24 cellular contexts compared by ENCODE assay signal in genomic region chr18:34345738-34346137, GRCh38.
"Had no signal": no experiment of that assay in that cellular context is flagged by ENCODE, and none has a peak within 500 bp of the region (broad histone marks: within the 10 kb centered on the region; RNA-seq: fewer than 3 reads in every experiment).

No MANE protein-coding gene starts in this region.

- H3K27me3 ChIP-seq: colonic mucosa, esophagus squamous epithelium, foreskin keratinocyte, gastrocnemius medialis, heart right ventricle, left lung had no signal

- H3K36me3 ChIP-seq: colonic mucosa, esophagus squamous epithelium, gastrocnemius medialis, heart right ventricle, left lung, lower lobe of right lung had no signal

- H3K4me3 ChIP-seq: colonic mucosa, esophagus squamous epithelium, gastrocnemius medialis, heart right ventricle, left lung, lower lobe of right lung, mucosa of descending colon had no signal

- H3K9me3 ChIP-seq: colonic mucosa, esophagus squamous epithelium, gastrocnemius medialis, heart right ventricle, left lung, lower lobe of right lung, mucosa of descending colon had no signal

- DNase-seq: colonic mucosa; cortex of kidney; effector CD8-positive, alpha-beta T cell; effector memory CD8-positive, alpha-beta T cell; endodermal cell; erythroblast; esophagus squamous epithelium; foreskin keratinocyte; gastrocnemius medialis; glutamatergic neuron; head of caudate nucleus; heart right ventricle; hippocampal formation; left cardiac atrium; left lung; left ventricle myocardium superior; lower lobe of right lung; mesenchymal stem cell; mucosa of descending colon had no signal

- ATAC-seq: effector memory CD8-positive, alpha-beta T cell; esophagus mucosa; foreskin keratinocyte; gastrocnemius medialis; heart right ventricle; left cardiac atrium; left lung; left ventricle myocardium superior; lower lobe of right lung; mucosa of descending colon had no signal

- H3K27ac ChIP-seq: colonic mucosa, epithelial cell of prostate, esophagus squamous epithelium, foreskin keratinocyte, gastrocnemius medialis, heart right ventricle, left lung, lower lobe of right lung had no signal

- FAIRE-seq: endometrium, islet of Langerhans, keratinocyte had no signal

- H3K4me1 ChIP-seq: colonic mucosa, esophagus squamous epithelium, foreskin keratinocyte, gastrocnemius medialis, heart right ventricle, left lung, lower lobe of right lung had no signal
